In the genomic region with DNA sequence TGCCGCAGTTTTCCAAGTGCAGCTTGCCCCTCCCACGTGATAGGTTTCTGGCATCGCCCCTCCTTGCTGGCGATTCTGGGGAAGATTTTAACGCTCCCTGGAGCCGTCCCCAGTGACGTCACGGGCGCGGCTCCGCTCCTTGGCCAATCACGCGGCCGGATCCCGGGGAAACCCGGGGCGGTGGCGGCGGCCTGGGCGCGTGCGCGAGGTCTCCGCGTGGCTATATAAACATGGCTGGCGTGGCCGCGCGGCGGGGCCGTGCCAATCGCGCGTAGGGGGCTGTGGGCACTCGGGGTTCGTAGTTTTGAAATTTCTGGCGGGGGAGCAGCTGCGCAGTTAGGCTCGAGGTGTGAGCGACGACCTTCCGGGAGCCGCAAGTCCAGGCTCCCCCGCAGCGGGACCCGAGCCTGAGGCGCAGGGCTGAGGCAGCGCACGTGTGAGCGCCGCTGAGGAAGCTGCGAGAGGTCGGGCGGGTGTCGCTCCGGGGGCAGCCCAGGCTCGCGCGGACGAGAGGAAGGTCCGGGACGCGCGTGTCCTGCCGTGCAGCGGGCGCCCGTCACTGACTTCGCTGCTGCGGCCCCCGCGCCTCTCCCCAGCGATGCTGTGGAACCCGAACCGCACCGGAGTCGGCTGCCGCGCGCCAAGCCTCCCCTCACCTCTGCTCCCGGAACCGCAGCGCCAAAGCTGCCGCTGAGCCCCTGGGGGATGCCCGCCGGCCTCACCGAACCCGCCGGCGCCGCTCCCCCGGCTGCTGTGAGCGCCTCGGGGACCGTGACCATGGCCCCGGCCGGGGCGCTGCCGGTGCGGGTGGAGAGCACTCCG, we compare ENCODE assay signal across 1 cellular context.
A peak's percentile ranks its signal among the peaks of the same experiment; 100 is the strongest.
TF ChIP-seq lines count a peak whose summit lies in the region.

A gene with protein sequence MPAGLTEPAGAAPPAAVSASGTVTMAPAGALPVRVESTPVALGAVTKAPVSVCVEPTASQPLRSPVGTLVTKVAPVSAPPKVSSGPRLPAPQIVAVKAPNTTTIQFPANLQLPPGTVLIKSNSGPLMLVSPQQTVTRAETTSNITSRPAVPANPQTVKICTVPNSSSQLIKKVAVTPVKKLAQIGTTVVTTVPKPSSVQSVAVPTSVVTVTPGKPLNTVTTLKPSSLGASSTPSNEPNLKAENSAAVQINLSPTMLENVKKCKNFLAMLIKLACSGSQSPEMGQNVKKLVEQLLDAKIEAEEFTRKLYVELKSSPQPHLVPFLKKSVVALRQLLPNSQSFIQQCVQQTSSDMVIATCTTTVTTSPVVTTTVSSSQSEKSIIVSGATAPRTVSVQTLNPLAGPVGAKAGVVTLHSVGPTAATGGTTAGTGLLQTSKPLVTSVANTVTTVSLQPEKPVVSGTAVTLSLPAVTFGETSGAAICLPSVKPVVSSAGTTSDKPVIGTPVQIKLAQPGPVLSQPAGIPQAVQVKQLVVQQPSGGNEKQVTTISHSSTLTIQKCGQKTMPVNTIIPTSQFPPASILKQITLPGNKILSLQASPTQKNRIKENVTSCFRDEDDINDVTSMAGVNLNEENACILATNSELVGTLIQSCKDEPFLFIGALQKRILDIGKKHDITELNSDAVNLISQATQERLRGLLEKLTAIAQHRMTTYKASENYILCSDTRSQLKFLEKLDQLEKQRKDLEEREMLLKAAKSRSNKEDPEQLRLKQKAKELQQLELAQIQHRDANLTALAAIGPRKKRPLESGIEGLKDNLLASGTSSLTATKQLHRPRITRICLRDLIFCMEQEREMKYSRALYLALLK (plus strand): TSS at position 217 of the 822 bp plus-strand sequence. CDS start 489 bp downstream, at position 706.

TF ChIP-seq in WTC11, 78 proteins besides CTCF, POLR2A, EP300 and RAD21 (continued from another document):
- TF ChIP-seq, protein P1, sequence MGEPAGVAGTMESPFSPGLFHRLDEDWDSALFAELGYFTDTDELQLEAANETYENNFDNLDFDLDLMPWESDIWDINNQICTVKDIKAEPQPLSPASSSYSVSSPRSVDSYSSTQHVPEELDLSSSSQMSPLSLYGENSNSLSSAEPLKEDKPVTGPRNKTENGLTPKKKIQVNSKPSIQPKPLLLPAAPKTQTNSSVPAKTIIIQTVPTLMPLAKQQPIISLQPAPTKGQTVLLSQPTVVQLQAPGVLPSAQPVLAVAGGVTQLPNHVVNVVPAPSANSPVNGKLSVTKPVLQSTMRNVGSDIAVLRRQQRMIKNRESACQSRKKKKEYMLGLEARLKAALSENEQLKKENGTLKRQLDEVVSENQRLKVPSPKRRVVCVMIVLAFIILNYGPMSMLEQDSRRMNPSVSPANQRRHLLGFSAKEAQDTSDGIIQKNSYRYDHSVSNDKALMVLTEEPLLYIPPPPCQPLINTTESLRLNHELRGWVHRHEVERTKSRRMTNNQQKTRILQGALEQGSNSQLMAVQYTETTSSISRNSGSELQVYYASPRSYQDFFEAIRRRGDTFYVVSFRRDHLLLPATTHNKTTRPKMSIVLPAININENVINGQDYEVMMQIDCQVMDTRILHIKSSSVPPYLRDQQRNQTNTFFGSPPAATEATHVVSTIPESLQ (CRISPR knock-in tag; IDR thresholded peaks at IDR 0.05), result 0 out of 2 replicates have a peak, but pooled peaks have one; percentile 27
- TF ChIP-seq CREM (CRISPR knock-in tag; IDR thresholded peaks at IDR 0.05) (peak; percentile 86), SMAD3 (CRISPR knock-in tag; IDR thresholded peaks at IDR 0.05; ENCODE audit: borderline replicate concordance) (peak; percentile 35; the same call in 1 of the 2 replicates), ELF4 (CRISPR knock-in tag; IDR thresholded peaks at IDR 0.05; ENCODE audit: low read depth) (0 out of 2 replicates have a peak, but pooled peaks have one; percentile 65), PRRX2 (CRISPR knock-in tag; IDR thresholded peaks at IDR 0.05) (no peak), ZNF671 (CRISPR knock-in tag; IDR thresholded peaks at IDR 0.05) (no peak), ZNF263 (CRISPR knock-in tag; IDR thresholded peaks at IDR 0.05; ENCODE audit: low read depth) (peak; percentile 68), GABPB1 (CRISPR knock-in tag; IDR thresholded peaks at IDR 0.05) (no peak)
- TF ChIP-seq, protein P2, sequence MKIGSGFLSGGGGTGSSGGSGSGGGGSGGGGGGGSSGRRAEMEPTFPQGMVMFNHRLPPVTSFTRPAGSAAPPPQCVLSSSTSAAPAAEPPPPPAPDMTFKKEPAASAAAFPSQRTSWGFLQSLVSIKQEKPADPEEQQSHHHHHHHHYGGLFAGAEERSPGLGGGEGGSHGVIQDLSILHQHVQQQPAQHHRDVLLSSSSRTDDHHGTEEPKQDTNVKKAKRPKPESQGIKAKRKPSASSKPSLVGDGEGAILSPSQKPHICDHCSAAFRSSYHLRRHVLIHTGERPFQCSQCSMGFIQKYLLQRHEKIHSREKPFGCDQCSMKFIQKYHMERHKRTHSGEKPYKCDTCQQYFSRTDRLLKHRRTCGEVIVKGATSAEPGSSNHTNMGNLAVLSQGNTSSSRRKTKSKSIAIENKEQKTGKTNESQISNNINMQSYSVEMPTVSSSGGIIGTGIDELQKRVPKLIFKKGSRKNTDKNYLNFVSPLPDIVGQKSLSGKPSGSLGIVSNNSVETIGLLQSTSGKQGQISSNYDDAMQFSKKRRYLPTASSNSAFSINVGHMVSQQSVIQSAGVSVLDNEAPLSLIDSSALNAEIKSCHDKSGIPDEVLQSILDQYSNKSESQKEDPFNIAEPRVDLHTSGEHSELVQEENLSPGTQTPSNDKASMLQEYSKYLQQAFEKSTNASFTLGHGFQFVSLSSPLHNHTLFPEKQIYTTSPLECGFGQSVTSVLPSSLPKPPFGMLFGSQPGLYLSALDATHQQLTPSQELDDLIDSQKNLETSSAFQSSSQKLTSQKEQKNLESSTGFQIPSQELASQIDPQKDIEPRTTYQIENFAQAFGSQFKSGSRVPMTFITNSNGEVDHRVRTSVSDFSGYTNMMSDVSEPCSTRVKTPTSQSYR (CRISPR knock-in tag; IDR thresholded peaks at IDR 0.05), result no peak
- TF ChIP-seq, protein P3, sequence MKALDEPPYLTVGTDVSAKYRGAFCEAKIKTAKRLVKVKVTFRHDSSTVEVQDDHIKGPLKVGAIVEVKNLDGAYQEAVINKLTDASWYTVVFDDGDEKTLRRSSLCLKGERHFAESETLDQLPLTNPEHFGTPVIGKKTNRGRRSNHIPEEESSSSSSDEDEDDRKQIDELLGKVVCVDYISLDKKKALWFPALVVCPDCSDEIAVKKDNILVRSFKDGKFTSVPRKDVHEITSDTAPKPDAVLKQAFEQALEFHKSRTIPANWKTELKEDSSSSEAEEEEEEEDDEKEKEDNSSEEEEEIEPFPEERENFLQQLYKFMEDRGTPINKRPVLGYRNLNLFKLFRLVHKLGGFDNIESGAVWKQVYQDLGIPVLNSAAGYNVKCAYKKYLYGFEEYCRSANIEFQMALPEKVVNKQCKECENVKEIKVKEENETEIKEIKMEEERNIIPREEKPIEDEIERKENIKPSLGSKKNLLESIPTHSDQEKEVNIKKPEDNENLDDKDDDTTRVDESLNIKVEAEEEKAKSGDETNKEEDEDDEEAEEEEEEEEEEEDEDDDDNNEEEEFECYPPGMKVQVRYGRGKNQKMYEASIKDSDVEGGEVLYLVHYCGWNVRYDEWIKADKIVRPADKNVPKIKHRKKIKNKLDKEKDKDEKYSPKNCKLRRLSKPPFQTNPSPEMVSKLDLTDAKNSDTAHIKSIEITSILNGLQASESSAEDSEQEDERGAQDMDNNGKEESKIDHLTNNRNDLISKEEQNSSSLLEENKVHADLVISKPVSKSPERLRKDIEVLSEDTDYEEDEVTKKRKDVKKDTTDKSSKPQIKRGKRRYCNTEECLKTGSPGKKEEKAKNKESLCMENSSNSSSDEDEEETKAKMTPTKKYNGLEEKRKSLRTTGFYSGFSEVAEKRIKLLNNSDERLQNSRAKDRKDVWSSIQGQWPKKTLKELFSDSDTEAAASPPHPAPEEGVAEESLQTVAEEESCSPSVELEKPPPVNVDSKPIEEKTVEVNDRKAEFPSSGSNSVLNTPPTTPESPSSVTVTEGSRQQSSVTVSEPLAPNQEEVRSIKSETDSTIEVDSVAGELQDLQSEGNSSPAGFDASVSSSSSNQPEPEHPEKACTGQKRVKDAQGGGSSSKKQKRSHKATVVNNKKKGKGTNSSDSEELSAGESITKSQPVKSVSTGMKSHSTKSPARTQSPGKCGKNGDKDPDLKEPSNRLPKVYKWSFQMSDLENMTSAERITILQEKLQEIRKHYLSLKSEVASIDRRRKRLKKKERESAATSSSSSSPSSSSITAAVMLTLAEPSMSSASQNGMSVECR (CRISPR knock-in tag; IDR thresholded peaks at IDR 0.05; ENCODE audit: borderline replicate concordance), result peak; percentile 30; the same call in 1 of the 2 replicates
- TF ChIP-seq, protein P4, sequence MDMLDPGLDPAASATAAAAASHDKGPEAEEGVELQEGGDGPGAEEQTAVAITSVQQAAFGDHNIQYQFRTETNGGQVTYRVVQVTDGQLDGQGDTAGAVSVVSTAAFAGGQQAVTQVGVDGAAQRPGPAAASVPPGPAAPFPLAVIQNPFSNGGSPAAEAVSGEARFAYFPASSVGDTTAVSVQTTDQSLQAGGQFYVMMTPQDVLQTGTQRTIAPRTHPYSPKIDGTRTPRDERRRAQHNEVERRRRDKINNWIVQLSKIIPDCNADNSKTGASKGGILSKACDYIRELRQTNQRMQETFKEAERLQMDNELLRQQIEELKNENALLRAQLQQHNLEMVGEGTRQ (CRISPR knock-in tag; IDR thresholded peaks at IDR 0.05), result peak; percentile 85
